Comparison of ENCODE assay signal across 1 cellular context in the genomic region with DNA sequence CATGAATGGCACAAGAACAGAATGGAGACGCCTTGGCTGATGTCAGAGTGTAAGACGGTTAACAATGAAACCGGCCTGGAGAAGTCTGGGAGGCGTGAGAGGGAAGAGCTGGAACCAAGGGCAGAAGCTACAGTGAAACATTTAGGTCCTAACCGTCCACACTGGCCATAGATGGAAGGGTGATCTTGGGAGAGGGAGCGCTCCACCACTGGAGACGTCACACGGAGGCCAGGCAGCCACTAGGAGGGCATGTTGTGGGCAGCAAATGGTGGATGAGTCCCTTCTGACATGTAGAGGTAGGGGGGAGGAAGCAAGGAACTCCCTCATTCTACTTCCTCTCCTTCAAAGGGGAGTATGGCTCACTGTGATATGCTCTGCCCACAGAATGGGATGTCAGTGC.
TF ChIP-seq lines count a peak whose summit lies in the region.

No MANE protein-coding gene starts in this region.

TF ChIP-seq in GM23338, 12 proteins besides CTCF, POLR2A, EP300 and RAD21 (continued from another document):
- TF ChIP-seq ZNF331 (CRISPR knock-in tag; IDR thresholded peaks at IDR 0.05; ENCODE audit: low read depth) (no peak), EZH2 (IDR thresholded peaks at IDR 0.05; ENCODE audit: low read depth, unreplicated experiment) (no peak)
